Comparison of ENCODE assay signal across 4 cellular contexts in genomic region chr10:116811691-116812090, GRCh38. TPM values are rescaled to one million over a fixed set of nuclear protein-coding genes. Genes with fewer than 3 reads are reported as not detected.
"Had no signal": no experiment of that assay in that cellular context is flagged by ENCODE, and none has a peak within 500 bp of the region (broad histone marks: within the 10 kb centered on the region; RNA-seq: fewer than 3 reads in every experiment).

No MANE protein-coding gene starts in this region.

- H3K4me3 ChIP-seq: GM12878 had no signal

- DNase-seq: GDM1, GF-D8 had no signal

- ATAC-seq: GM12878 had no signal

RNA-seq across cellular contexts. Expression of gene ENO4, which starts 37.6 kb away (rescaled TPM):
- total RNA-seq: G401, GM12878 had no signal
